In genomic region chr6:158517581-158517980, GRCh38 we compare ENCODE assay signal across 8 cellular contexts. TPM values are rescaled to one million over a fixed set of nuclear protein-coding genes. Genes with fewer than 3 reads are reported as not detected.
A peak's percentile ranks its signal among the peaks of the same experiment; 100 is the strongest.
DNase-seq lines count a peak whose midpoint lies in the region; ATAC-seq and TF ChIP-seq lines count a peak whose summit lies in the region.
"Had no signal": no experiment of that assay in that cellular context is flagged by ENCODE, and none has a peak within 500 bp of the region (broad histone marks: within the 10 kb centered on the region; RNA-seq: fewer than 3 reads in every experiment).

No MANE protein-coding gene starts in this region.

- no peaks in the 10 kb centered on the region for H3K27me3 ChIP-seq in aorta (ENCODE audit: control insufficient read depth in 1 of 2, insufficient read depth in 2 of 2, low read length in 1 of 2)
- no peaks in the 10 kb centered on the region for H3K27me3 ChIP-seq in Caco-2 (replicated peaks; ENCODE audit: control insufficient read depth, insufficient read depth, low read length)

- no peaks in the 10 kb centered on the region for H3K79me2 ChIP-seq in OCI-LY7 (ENCODE audit: insufficient read depth, low read depth, low read length)

- peak overlapping the region; percentile 87 for H2AFZ ChIP-seq in OCI-LY7 (ENCODE audit: low read length)

- peak overlapping the region; percentile 71 for H3K4me2 ChIP-seq in OCI-LY7 (ENCODE audit: low read length)

- no peak for TF ChIP-seq CTCF in OCI-LY7 (conservative IDR thresholded peaks at IDR 0.05; ENCODE audit: low read length)
- no peak for TF ChIP-seq CTCF in Caco-2 (IDR thresholded peaks at IDR 0.05; ENCODE audit: insufficient read depth in 1 of 2, low read depth in 1 of 2, low read length in 1 of 2, severe bottlenecking in 1 of 2, unreplicated experiment in 1 of 2)

- peaks cover 10% of the 10 kb centered on the region for H3K4me1 ChIP-seq in OCI-LY7 (ENCODE audit: insufficient read depth, low read length, poor library complexity, severe bottlenecking)
- H3K4me1 ChIP-seq in aorta (ENCODE audit: control insufficient read depth in 1 of 2, insufficient read depth in 2 of 2, low read length in 2 of 2), result no peaks in the 10 kb centered on the region
- H3K4me1 ChIP-seq in Caco-2, result no peaks in the 10 kb centered on the region

- POLR2A ChIA-PET in OCI-LY7 (lab: Charles Lee) (no interaction called here), Caco-2 (lab: Charles Lee) (no interaction called here)
- POLR2A ChIA-PET in naive thymus-derived CD8-positive, alpha-beta T cell (lab: Charles Lee), result no interaction called here

- DNase-seq in OCI-LY7 (ENCODE audit: low spot score), result peak; percentile 32
- DNase-seq in naive thymus-derived CD8-positive, alpha-beta T cell, result no peak
- DNase-seq in aorta, result no peak
- no peak for DNase-seq in Caco-2
- DNase-seq in KBM-7, result no peak

- peak; percentile 68 for ATAC-seq in GM18502 (IDR thresholded peaks at IDR 0.05; ENCODE audit: poor library complexity, unreplicated experiment)
- peak; percentile 58 for ATAC-seq in GM21786 (IDR thresholded peaks at IDR 0.05; ENCODE audit: unreplicated experiment)
- peak in 1 of 2 donors; percentile 32 for ATAC-seq in naive thymus-derived CD8-positive, alpha-beta T cell
- no peak for ATAC-seq in aorta (ENCODE audit: low FRiP score)
- ATAC-seq: gastroesophageal sphincter had no signal

- no peaks in the 10 kb centered on the region for H3K36me3 ChIP-seq in OCI-LY7 (ENCODE audit: insufficient read depth, low read length)
- no peaks in the 10 kb centered on the region for H3K36me3 ChIP-seq in aorta (ENCODE audit: control insufficient read depth in 1 of 2, insufficient read depth in 2 of 2, low read length in 1 of 2)
- no peaks in the 10 kb centered on the region for H3K36me3 ChIP-seq in Caco-2 (ENCODE audit: control insufficient read depth, insufficient read depth, low read length)
- H3K36me3 ChIP-seq: gastroesophageal sphincter had no signal

- intact Hi-C loops in OCI-LY7 (cut with micrococcal nuclease; ENCODE audit: unreplicated experiment), result no loop called here
- intact Hi-C loops in aorta (cut with DNase I), result no loop called here
- intact Hi-C loops in Caco-2 (cut with micrococcal nuclease; ENCODE audit: unreplicated experiment), result loop anchor here (5.0 kb wide), 1 partner anchor 65 kb away; no protein-coding TSS in a partner anchor

- CTCF ChIA-PET in OCI-LY7 (lab: Charles Lee; ENCODE audit: unreplicated experiment), result no interaction called here
- CTCF ChIA-PET in Caco-2 (lab: Charles Lee), result no interaction called here

- H3K27ac ChIP-seq in OCI-LY7 (ENCODE audit: low read depth, low read length, poor library complexity, severe bottlenecking) (no peak overlapping the region), aorta (ENCODE audit: low read depth in 1 of 2, low read length in 2 of 2) (no peak overlapping the region)
- H3K27ac ChIP-seq: gastroesophageal sphincter had no signal

- peaks cover 15 to 48% (median 45%) of the 10 kb centered on the region in 4 donors for H3K4me1 Mint-ChIP-seq in naive thymus-derived CD8-positive, alpha-beta T cell
- peaks cover 6% of the 10 kb centered on the region for H3K4me1 Mint-ChIP-seq in Caco-2 (ENCODE audit: low read depth, unreplicated experiment)

- no peaks in the 10 kb centered on the region for H3K9me2 ChIP-seq in OCI-LY7 (ENCODE audit: insufficient read depth, low read length)

- H3K27ac Mint-ChIP-seq in naive thymus-derived CD8-positive, alpha-beta T cell, result peak overlapping the region in 2 of 10 donors; percentile 52 to 62
- no peak overlapping the region for H3K27ac Mint-ChIP-seq in Caco-2 (ENCODE audit: unreplicated experiment)

- BruUV-seq in OCI-LY7 (replicated peaks; lab: Mats Ljungman, UMichigan) (no TSS peak), Caco-2 (replicated peaks; lab: Mats Ljungman, UMichigan) (no TSS peak)

- in situ Hi-C loops in KBM-7 (cut with MboI; ENCODE audit: low pct_unique_long_range_greater_than_20kb, low sequenced_read_pairs), result no loop called here

- peak overlapping the region; percentile 33 to 83 (median 62) for H3K4me3 Mint-ChIP-seq in naive thymus-derived CD8-positive, alpha-beta T cell
- H3K4me3 Mint-ChIP-seq in Caco-2 (ENCODE audit: unreplicated experiment), result no peak overlapping the region

- no peaks in the 10 kb centered on the region for H3K36me3 Mint-ChIP-seq in naive thymus-derived CD8-positive, alpha-beta T cell
- peaks cover 38% of the 10 kb centered on the region for H3K36me3 Mint-ChIP-seq in Caco-2 (ENCODE audit: insufficient read depth, unreplicated experiment)

- H3K4me3 ChIP-seq in OCI-LY7 (ENCODE audit: low read depth, low read length, poor library complexity, severe bottlenecking), result peak overlapping the region; percentile 57
- no peak overlapping the region for H3K4me3 ChIP-seq in aorta (ENCODE audit: low read length in 2 of 2)
- no peak overlapping the region for H3K4me3 ChIP-seq in Caco-2 (ENCODE audit: low read depth, low read length)

- 78 to 81% methylated on average over 5 of the region's 5 CpGs for WGBS in aorta, 2 donors

- peaks cover 12 to 54% (median 35%) of the 10 kb centered on the region in 5 donors for H3K27me3 Mint-ChIP-seq in naive thymus-derived CD8-positive, alpha-beta T cell
- H3K27me3 Mint-ChIP-seq in Caco-2 (ENCODE audit: insufficient read depth, unreplicated experiment), result no peaks in the 10 kb centered on the region

- no peaks in the 10 kb centered on the region for H3K9me3 ChIP-seq in OCI-LY7 (ENCODE audit: low read length)
- H3K9me3 ChIP-seq in aorta (ENCODE audit: control insufficient read depth, low read length), result no peaks in the 10 kb centered on the region
- H3K9me3 ChIP-seq in Caco-2, result no peaks in the 10 kb centered on the region
- H3K9me3 ChIP-seq: gastroesophageal sphincter had no signal

- H4K20me1 ChIP-seq in OCI-LY7 (ENCODE audit: insufficient read depth, low read length), result no peaks in the 10 kb centered on the region

- H3K9me3 Mint-ChIP-seq in naive thymus-derived CD8-positive, alpha-beta T cell, result no peaks in the 10 kb centered on the region
- H3K9me3 Mint-ChIP-seq in Caco-2 (ENCODE audit: unreplicated experiment), result no peaks in the 10 kb centered on the region

RNA-seq across cellular contexts. Expression of gene TMEM181, which starts 42.3 kb away (rescaled TPM):
- total RNA-seq in OCI-LY7 (2014; rRNA removed; shearing (Covaris generic)), result 7.1 and 8.0 TPM in 2 replicates
- total RNA-seq in OCI-LY7 (2022) (11.9 and 12.5 TPM in 2 replicates), aorta (10 to 100 TPM; 23.7 to 25.9 TPM), Caco-2 (2022) (25.7 and 26.7 TPM in 2 replicates)
- total RNA-seq in naive thymus-derived CD8-positive, alpha-beta T cell, result 10 to 100 TPM; 16.6 to 16.9 TPM
- polyA plus RNA-seq in naive thymus-derived CD8-positive, alpha-beta T cell, result 1 to 10 TPM; 3.9 to 4.6 (median 4.2) TPM
- polyA plus RNA-seq in aorta, result 10 to 100 TPM in 1 of 2 donors, 1 to 10 TPM in 1; 7.4 to 12.2 TPM
